16 cellular contexts compared by ENCODE assay signal in the genomic region with DNA sequence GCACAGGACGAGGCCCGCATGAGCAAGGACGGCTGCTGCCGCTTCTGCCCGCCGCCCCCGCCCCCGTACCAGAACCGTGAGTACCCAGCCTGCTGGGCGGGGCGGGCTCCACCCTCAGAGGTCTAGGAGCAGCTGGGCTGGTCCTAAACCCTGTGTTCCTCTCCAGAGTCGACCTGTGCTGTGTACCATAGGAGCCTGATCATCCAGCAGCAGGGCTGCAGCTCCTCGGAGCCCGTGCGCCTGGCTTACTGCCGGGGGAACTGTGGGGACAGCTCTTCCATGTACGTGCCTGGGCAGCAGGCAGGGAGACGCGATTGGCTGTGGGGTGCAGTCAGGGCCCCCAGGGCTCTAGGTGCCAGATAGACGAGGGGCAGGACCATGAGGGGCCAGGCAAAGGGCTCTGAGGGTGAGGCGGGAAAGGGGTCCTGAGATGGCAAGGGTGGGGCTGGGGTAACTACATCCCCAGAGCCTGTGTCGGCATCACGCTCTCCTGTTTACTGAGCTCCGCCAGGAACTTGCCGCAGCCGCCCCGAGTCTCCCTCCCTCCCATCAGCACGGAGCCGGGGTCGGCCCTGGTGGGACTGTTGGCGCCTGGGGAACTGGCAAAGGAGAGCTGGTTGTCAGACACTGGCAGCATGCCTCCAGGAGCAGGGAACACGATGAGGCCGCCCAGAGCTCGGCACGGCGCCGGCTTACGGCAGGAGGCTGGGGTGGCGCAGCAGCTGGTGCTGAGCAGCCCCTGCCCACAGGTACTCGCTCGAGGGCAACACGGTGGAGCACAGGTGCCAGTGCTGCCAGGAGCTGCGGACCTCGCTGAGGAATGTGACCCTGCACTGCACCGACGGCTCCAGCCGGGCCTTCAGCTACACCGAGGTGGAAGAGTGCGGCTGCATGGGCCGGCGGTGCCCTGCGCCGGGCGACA. TPM values are rescaled to one million over a fixed set of nuclear protein-coding genes. Genes with fewer than 3 reads are reported as not detected.
A peak's percentile ranks its signal among the peaks of the same experiment; 100 is the strongest.
DNase-seq lines count a peak whose midpoint lies in the region; ATAC-seq and TF ChIP-seq lines count a peak whose summit lies in the region.
"Had no signal": no experiment of that assay in that cellular context is flagged by ENCODE, and none has a peak within 500 bp of the region (broad histone marks: within the 10 kb centered on the region; RNA-seq: fewer than 3 reads in every experiment).

No MANE protein-coding gene starts in this region.

- H3K36me3 ChIP-seq in upper lobe of right lung = no peaks in the 10 kb centered on the region
- H3K36me3 ChIP-seq: SJSA1 had no signal

- no peaks in the 10 kb centered on the region for H3K4me1 ChIP-seq in upper lobe of right lung
- H3K4me1 ChIP-seq: SJSA1 had no signal

- H3K4me3 ChIP-seq in upper lobe of right lung = no peak overlapping the region
- H3K4me3 ChIP-seq: SJSA1 had no signal

- TF ChIP-seq CTCF in upper lobe of right lung (IDR thresholded peaks at IDR 0.05) = no peak

- no peak overlapping the region for H3K27ac ChIP-seq in upper lobe of right lung
- H3K27ac ChIP-seq: SJSA1 had no signal

- peak; percentile 66 for DNase-seq in Right ventricle myocardium inferior (ENCODE audit: missing footprints)
- DNase-seq in left ventricle myocardium superior = no peak
- DNase-seq in NCI-H2171 treated with DMSO at 0.1 percent for 48 hours (lab: John Stamatoyannopoulos, UW) = peak; percentile 40
- DNase-seq in left lobe of liver (ENCODE audit: low spot score) = peak; percentile 44
- peak; percentile 60 for DNase-seq in upper lobe of right lung
- DNase-seq in NCI-H774 (lab: John Stamatoyannopoulos, UW) = no peak
- DNase-seq in effector CD4-positive, alpha-beta T cell = no peak
- DNase-seq: C1 segment of cervical spinal cord; EL; stimulated activated CD4-positive, alpha-beta T cell treated with anti-CD3 and anti-CD28 coated beads, Interleukin-4, amount 100 ng/mL, for 4 hours had no signal

- intact Hi-C loops in Right ventricle myocardium inferior (cut with DNase I) = loop anchor here (5.0 kb wide), 1 partner anchor 372 kb away; a partner anchor contains a TSS
- intact Hi-C loops in left ventricle myocardium superior (cut with micrococcal nuclease) = no loop called here
- intact Hi-C loops in upper lobe of right lung (cut with DNase I) = loop anchor here (10.0 kb wide), 1 partner anchor 305 kb away; no protein-coding TSS in a partner anchor

- peaks cover 65% of the 10 kb centered on the region for H3K27me3 ChIP-seq in upper lobe of right lung
- H3K27me3 ChIP-seq: SJSA1 had no signal

- ATAC-seq in Right ventricle myocardium inferior (no peak), left ventricle myocardium superior (no peak), left lobe of liver (no peak), upper lobe of right lung (no peak)
- ATAC-seq: stimulated activated effector memory CD8-positive, alpha-beta T cell treated with anti-CD3 and anti-CD28 coated beads, Interleukin-12 subunit alpha, Interleukin-12 subunit beta, amount 100 ng/mL, for 72 hours had no signal

- no peaks in the 10 kb centered on the region for H3K9me3 ChIP-seq in upper lobe of right lung
- H3K9me3 ChIP-seq: SJSA1 had no signal

RNA-seq across cellular contexts. Expression of a gene that starts 22.9 kb away (rescaled TPM):
- not detected for total RNA-seq in Right ventricle myocardium inferior
- not detected for total RNA-seq in left ventricle myocardium superior
- 4.1 TPM for total RNA-seq in left lobe of liver
- 1.2 TPM for total RNA-seq in upper lobe of right lung
- total RNA-seq: activated CD8-positive, alpha-beta memory T cell treated with anti-CD3 and anti-CD28 coated beads for 36 hours; kidney epithelial cell; renal cortical epithelial cell; SJSA1; ureter had no signal

RNA-seq across cellular contexts. Expression of a gene that starts 42.2 kb away (rescaled TPM):
- total RNA-seq in Right ventricle myocardium inferior (not detected), left ventricle myocardium superior (not detected), left lobe of liver (0.03 TPM), upper lobe of right lung (not detected)
- total RNA-seq: activated CD8-positive, alpha-beta memory T cell treated with anti-CD3 and anti-CD28 coated beads for 36 hours; kidney epithelial cell; renal cortical epithelial cell; ureter had no signal

Comparison
In these comparisons a context has a peak if more than half of its experiments do, and no peak if none do; other contexts are left out.
1. DNase-seq: peak in Right ventricle myocardium inferior (single experiment), NCI-H2171 treated with DMSO at 0.1 percent for 48 hours (single experiment), left lobe of liver (single experiment) and upper lobe of right lung (single experiment); none in left ventricle myocardium superior (single experiment), NCI-H774 (single experiment) and effector CD4-positive, alpha-beta T cell (single experiment).